ENCODE assay signal across 8 cellular contexts in genomic region chr6:116100419-116101297, GRCh38. TPM values are rescaled to one million over a fixed set of nuclear protein-coding genes. Genes with fewer than 3 reads are reported as not detected.
DNase-seq lines count a peak whose midpoint lies in the region; ATAC-seq and TF ChIP-seq lines count a peak whose summit lies in the region.

NT5DC1 (plus strand) TSS chr6:116100853; CDS start chr6:116100931, 78 bp downstream.

- H2AFZ ChIP-seq in ACC112 (ENCODE audit: low read length, unreplicated experiment), result peak within 1 kb of the TSS; percentile 94

- H3K4me3 ChIP-seq in ACC112 (ENCODE audit: low read depth, low read length) (peak within 1 kb of the TSS; percentile 85), breast epithelium (peak within 1 kb of the TSS; percentile 77 to 92 (median 81))

- peaks cover 34 to 54% of the 10 kb centered on the region in 2 donors for H3K4me1 Mint-ChIP-seq in immature natural killer cell

- H3K79me2 ChIP-seq in ACC112 (ENCODE audit: control insufficient read depth, insufficient read depth, low read length, unreplicated experiment), result peaks cover 24% of the 10 kb centered on the region

- peaks cover 0 to 12% (median 5%) of the 10 kb centered on the region in 6 donors for H3K9me3 Mint-ChIP-seq in immature natural killer cell

- H3K9me3 ChIP-seq in breast epithelium, result peaks cover 10 to 11% of the 10 kb centered on the region in 2 donors

- DNase-seq in NCI-H2107 treated with DMSO at 0.1 percent for 48 hours (lab: John Stamatoyannopoulos, UW; ENCODE audit: unreplicated experiment), result peak; percentile 52
- peak; percentile 73 to 80 for DNase-seq in breast epithelium (ENCODE audit: low spot score in 2 of 2)
- DNase-seq in immature natural killer cell, result peak; percentile 80 to 83 (median 83)
- peak; percentile 71 to 82 for DNase-seq in stimulated activated CD4-positive, alpha-beta T cell treated with anti-CD3 and anti-CD28 coated beads, Interleukin-12 subunit alpha, Interleukin-12 subunit beta, amount 100 ng/mL, for 24 hours (ENCODE audit: low read depth in 2 of 2)

- H3K4me1 ChIP-seq in ACC112 (ENCODE audit: control insufficient read depth, insufficient read depth, low read length, unreplicated experiment) (peaks cover 26% of the 10 kb centered on the region), breast epithelium (peaks cover 0 to 10% of the 10 kb centered on the region in 2 donors)

- no peaks in the 10 kb centered on the region for H3K27me3 ChIP-seq in ACC112 (ENCODE audit: insufficient read depth, low read length)
- H3K27me3 ChIP-seq in breast epithelium, result no peaks in the 10 kb centered on the region

- H3K36me3 Mint-ChIP-seq in immature natural killer cell, result peaks cover 0 to 6% (median 3%) of the 10 kb centered on the region in 3 donors

- no peak for TF ChIP-seq POLR2A in breast epithelium (IDR thresholded peaks at IDR 0.05)

- TF ChIP-seq CTCF in VCaP (conservative IDR thresholded peaks at IDR 0.05) (peak; percentile 42), breast epithelium (IDR thresholded peaks at IDR 0.05) (peak; percentile 21 to 29 (median 24))

- H3K27me3 Mint-ChIP-seq in immature natural killer cell (ENCODE audit: low read depth in 3 of 3), result peaks cover 2 to 4% (median 2%) of the 10 kb centered on the region in 3 donors

- H3K36me3 ChIP-seq in ACC112 (ENCODE audit: insufficient read depth, low read length) (no peaks in the 10 kb centered on the region), breast epithelium (no peaks in the 10 kb centered on the region)

- peak within 1 kb of the TSS; percentile 90 to 98 (median 94) for H3K4me3 Mint-ChIP-seq in immature natural killer cell

- peak within 1 kb of the TSS; percentile 60; the same call in 1 of the 2 replicates for H3K27ac ChIP-seq in ACC112 (ENCODE audit: low read depth, low read length)
- peak within 1 kb of the TSS; percentile 96 for H3K27ac ChIP-seq in VCaP
- H3K27ac ChIP-seq in breast epithelium, result peak within 1 kb of the TSS; percentile 93 to 96

- intact Hi-C loops in breast epithelium (cut with DNase I; ENCODE audit: low total_unique reads), result no loop called here

- peak within 1 kb of the TSS; percentile 76 to 93 (median 90) for H3K27ac Mint-ChIP-seq in immature natural killer cell

- peak; percentile 80 for ATAC-seq in GM18520 (IDR thresholded peaks at IDR 0.05; ENCODE audit: unreplicated experiment)
- peak; percentile 63 for ATAC-seq in HG03060 (IDR thresholded peaks at IDR 0.05; ENCODE audit: low read depth, unreplicated experiment)

RNA-seq across cellular contexts. Expression of gene NT5DC1, which starts in this region (rescaled TPM):
- total RNA-seq in breast epithelium, result 10 to 100 TPM; 11.2 to 13.3 (median 11.8) TPM
- polyA plus RNA-seq in immature natural killer cell, result 10 to 100 TPM; 30.6 to 44.8 (median 35.9) TPM

Comparison
In these comparisons a context has a peak if more than half of its experiments do, and no peak if none do; other contexts are left out.
1. Peak in every context shown above with its lines: DNase-seq, ATAC-seq, H3K4me3 ChIP-seq and H3K27ac ChIP-seq.